ENCODE assay signal across 16 cellular contexts in genomic region chr11:94175545-94175944, GRCh38. TPM values are rescaled to one million over a fixed set of nuclear protein-coding genes. Genes with fewer than 3 reads are reported as not detected.
DNase-seq lines count a peak whose midpoint lies in the region; ATAC-seq and TF ChIP-seq lines count a peak whose summit lies in the region.
"Had no signal": no experiment of that assay in that cellular context is flagged by ENCODE, and none has a peak within 500 bp of the region (broad histone marks: within the 10 kb centered on the region; RNA-seq: fewer than 3 reads in every experiment).

No MANE protein-coding gene starts in this region.

- H3K27ac ChIP-seq in osteoblast (ENCODE audit: low read depth, low read length), result peak overlapping the region; percentile 39
- H3K27ac ChIP-seq: heart left ventricle, neural progenitor cell had no signal

- H3K4me1 ChIP-seq in osteoblast (ENCODE audit: insufficient read depth, low read length), result peaks cover 14% of the 10 kb centered on the region
- H3K4me1 ChIP-seq: neural progenitor cell had no signal

- H4K20me1 ChIP-seq in osteoblast (ENCODE audit: insufficient read depth, low read length), result peaks cover 41% of the 10 kb centered on the region

- H3K27me3 Mint-ChIP-seq in stimulated activated naive CD8-positive, alpha-beta T cell treated with anti-CD3 and anti-CD28 coated beads, Interleukin-15, amount 100 ng/mL, for 72 hours, result no peaks in the 10 kb centered on the region
- no peaks in the 10 kb centered on the region for H3K27me3 Mint-ChIP-seq in effector memory CD8-positive, alpha-beta T cell
- H3K27me3 Mint-ChIP-seq: activated B cell treated with CpG ODN at 0.5 μM for 24 hours; activated naive CD8-positive, alpha-beta T cell; CD4-positive, alpha-beta memory T cell had no signal

- no peaks in the 10 kb centered on the region for H3K27me3 ChIP-seq in osteoblast (ENCODE audit: insufficient read depth, low read length)
- H3K27me3 ChIP-seq: heart left ventricle, neural progenitor cell had no signal

- no peaks in the 10 kb centered on the region for H3K9me3 Mint-ChIP-seq in stimulated activated naive CD8-positive, alpha-beta T cell treated with anti-CD3 and anti-CD28 coated beads, Interleukin-15, amount 100 ng/mL, for 72 hours
- no peaks in the 10 kb centered on the region for H3K9me3 Mint-ChIP-seq in effector memory CD8-positive, alpha-beta T cell
- H3K9me3 Mint-ChIP-seq: H9, neural progenitor cell had no signal

- H3K9me3 ChIP-seq in osteoblast (ENCODE audit: low read depth, low read length), result no peaks in the 10 kb centered on the region
- H3K9me3 ChIP-seq: heart left ventricle had no signal

- peaks cover 10% of the 10 kb centered on the region for H3K36me3 Mint-ChIP-seq in effector memory CD8-positive, alpha-beta T cell (ENCODE audit: insufficient read depth)

- H3K27ac Mint-ChIP-seq in stimulated activated naive CD8-positive, alpha-beta T cell treated with anti-CD3 and anti-CD28 coated beads, Interleukin-15, amount 100 ng/mL, for 72 hours, result no peak overlapping the region
- H3K27ac Mint-ChIP-seq in effector memory CD8-positive, alpha-beta T cell, result no peak overlapping the region
- H3K27ac Mint-ChIP-seq: activated B cell treated with CpG ODN at 0.5 μM for 24 hours; activated naive CD8-positive, alpha-beta T cell; neural progenitor cell had no signal

- H3K4me2 ChIP-seq in osteoblast (ENCODE audit: insufficient read depth, low read length), result peak overlapping the region; percentile 35
- H3K4me2 ChIP-seq: neural progenitor cell had no signal

- no peak overlapping the region for H3K4me3 ChIP-seq in fibroblast of mammary gland (ENCODE audit: control insufficient read depth, low read depth, low read length)
- H3K4me3 ChIP-seq in osteoblast (ENCODE audit: insufficient read depth, low read length), result no peak overlapping the region
- H3K4me3 ChIP-seq: heart left ventricle, neural progenitor cell had no signal

- DNase-seq in GM03348 (ENCODE audit: low spot score) (peak; percentile 86), fibroblast of mammary gland (ENCODE audit: low read depth) (peak; percentile 92), osteoblast (ENCODE audit: insufficient read length, low spot score, missing footprints) (peak; percentile 43), UCSD-AML1 (lab: John Stamatoyannopoulos, UW; ENCODE audit: unreplicated experiment) (no peak), NCI-H524 treated with DMSO at 0.1 percent for 48 hours (lab: John Stamatoyannopoulos, UW) (no peak)
- DNase-seq in stimulated activated naive CD8-positive, alpha-beta T cell treated with anti-CD3 and anti-CD28 coated beads, Interleukin-15, amount 100 ng/mL, for 72 hours, result no peak
- no peak for DNase-seq in effector memory CD8-positive, alpha-beta T cell
- DNase-seq: activated B cell treated with CpG ODN at 0.5 μM for 24 hours; CD4-positive, alpha-beta memory T cell; H9; heart left ventricle; NCI-H2171 treated with DMSO at 0.1 percent for 48 hours had no signal

- no peak; the same call in 2 of the 3 replicates for ATAC-seq in SK-N-SH treated with all-trans-retinoic acid at 6 μM for 48 hours
- no peak for ATAC-seq in stimulated activated naive CD8-positive, alpha-beta T cell treated with anti-CD3 and anti-CD28 coated beads, Interleukin-15, amount 100 ng/mL, for 72 hours
- ATAC-seq in effector memory CD8-positive, alpha-beta T cell (replicated peaks), result no peak
- ATAC-seq: sciatic nerve had no signal

- TF ChIP-seq CTCF in fibroblast of mammary gland (conservative IDR thresholded peaks at IDR 0.05; ENCODE audit: control insufficient read depth, insufficient read depth, low read depth, low read length), result no peak
- no peak for TF ChIP-seq CTCF in osteoblast (IDR thresholded peaks at IDR 0.05; ENCODE audit: extremely low read depth, low read depth, low read length)

- H3K79me2 ChIP-seq in osteoblast (ENCODE audit: insufficient read depth, low read length), result peaks cover 34% of the 10 kb centered on the region

- H3K4me1 Mint-ChIP-seq in stimulated activated naive CD8-positive, alpha-beta T cell treated with anti-CD3 and anti-CD28 coated beads, Interleukin-15, amount 100 ng/mL, for 72 hours, result peaks cover 18% of the 10 kb centered on the region
- peaks cover 21 to 25% of the 10 kb centered on the region in 2 donors for H3K4me1 Mint-ChIP-seq in effector memory CD8-positive, alpha-beta T cell (ENCODE audit: low read depth in 2 of 2)

- H2AFZ ChIP-seq in osteoblast (ENCODE audit: low read length), result no peak overlapping the region
- H2AFZ ChIP-seq: neural progenitor cell had no signal

- peaks cover 9% of the 10 kb centered on the region for H3K36me3 ChIP-seq in osteoblast (ENCODE audit: insufficient read depth, low read length)

- H3K4me3 Mint-ChIP-seq in stimulated activated naive CD8-positive, alpha-beta T cell treated with anti-CD3 and anti-CD28 coated beads, Interleukin-15, amount 100 ng/mL, for 72 hours, result no peak overlapping the region
- H3K4me3 Mint-ChIP-seq in effector memory CD8-positive, alpha-beta T cell, result no peak overlapping the region
- H3K4me3 Mint-ChIP-seq: activated B cell treated with CpG ODN at 0.5 μM for 24 hours; activated naive CD8-positive, alpha-beta T cell; CD4-positive, alpha-beta memory T cell; H9; neural progenitor cell had no signal

TF ChIP-seq in SK-N-SH treated with all-trans-retinoic acid at 6 μM for 48 hours, 23 proteins besides CTCF, POLR2A, EP300 and RAD21:
- TF ChIP-seq TSHZ2 (CRISPR knock-in tag; IDR thresholded peaks at IDR 0.05), result no peak
- no peak for TF ChIP-seq PATZ1 (CRISPR knock-in tag; IDR thresholded peaks at IDR 0.05; ENCODE audit: borderline replicate concordance)
- TF ChIP-seq ISL1 (CRISPR knock-in tag; IDR thresholded peaks at IDR 0.05), result peak; percentile 28; the same call in 1 of the 2 replicates

RNA-seq across cellular contexts. Expression of gene PANX1, which starts 46.9 kb away (rescaled TPM):
- total RNA-seq in osteoblast, result 41.3 and 48.1 TPM in 2 replicates

Comparison
In these comparisons a context has a peak if more than half of its experiments do, and no peak if none do; other contexts are left out.
1. DNase-seq: peak in GM03348 (single experiment), fibroblast of mammary gland (single experiment) and osteoblast (single experiment); none in stimulated activated naive CD8-positive, alpha-beta T cell treated with anti-CD3 and anti-CD28 coated beads, Interleukin-15, amount 100 ng/mL, for 72 hours (0 of 2), UCSD-AML1 (single experiment), NCI-H524 treated with DMSO at 0.1 percent for 48 hours (single experiment) and effector memory CD8-positive, alpha-beta T cell (0 of 3).